In genomic region chr12:6662906-6663742, GRCh38 we compare ENCODE assay signal across 8 cellular contexts. TPM values are rescaled to one million over a fixed set of nuclear protein-coding genes. Genes with fewer than 3 reads are reported as not detected.
DNase-seq lines count a peak whose midpoint lies in the region; ATAC-seq and TF ChIP-seq lines count a peak whose summit lies in the region.

Gene ING4, minus strand, starts transcription at chr12:6663119. Its CDS starts 18 bp downstream, at chr12:6663101.

- DNase-seq in AG10803 (ENCODE audit: low read depth) (peak; percentile 100), NCI-H460 (ENCODE audit: extremely low read depth, low read depth) (peak; percentile 98), cerebellar nuclear complex (lab: John Stamatoyannopoulos, UW) (peak; percentile 87 to 96), islet precursor cell (peak; percentile 100)
- peak; percentile 90 for DNase-seq in activated CD4-positive, CD25-positive, alpha-beta regulatory T cell treated with anti-CD3 and anti-CD28 coated beads, Interleukin-2, amount 50 U/mL, for 72 hours
- peak; percentile 90 to 97 (median 92) for DNase-seq in stimulated activated CD4-positive, alpha-beta T cell treated with anti-CD3 and anti-CD28 coated beads, Interleukin-12 subunit alpha, Interleukin-12 subunit beta, amount 100 ng/mL, for 48 hours (ENCODE audit: low read depth in 2 of 3, low spot score in 1 of 3)

- TF ChIP-seq CTCF in AG10803 (conservative IDR thresholded peaks at IDR 0.05; ENCODE audit: low read length), result no peak

- ATAC-seq in GM19043 (IDR thresholded peaks at IDR 0.05; ENCODE audit: low read depth, unreplicated experiment) (peak; percentile 99), HG03378 (IDR thresholded peaks at IDR 0.05; ENCODE audit: unreplicated experiment) (peak; percentile 84)

- H3K4me3 ChIP-seq in AG10803 (ENCODE audit: low read length), result peak within 1 kb of the TSS; percentile 78

RNA-seq across cellular contexts. Expression of gene ING4, which starts in this region (rescaled TPM):
- total RNA-seq in NCI-H460 (2014; rRNA removed; shearing (Covaris generic)), result 16.3 and 17.6 TPM in 2 replicates
- polyA plus RNA-seq in NCI-H460 (2014; cell fraction: nucleus; rRNA removed), result 50.0 and 61.5 TPM in 2 replicates

Comparison
In these comparisons a context has a peak if more than half of its experiments do, and no peak if none do; other contexts are left out.
1. Peak in every context shown above with its lines: DNase-seq, ATAC-seq and H3K4me3 ChIP-seq.